ENCODE assay signal across 8 cellular contexts in genomic region chr22:45318168-45318557, GRCh38. TPM values are rescaled to one million over a fixed set of nuclear protein-coding genes. Genes with fewer than 3 reads are reported as not detected.
DNase-seq lines count a peak whose midpoint lies in the region; ATAC-seq lines count a peak whose summit lies in the region.

No MANE protein-coding gene starts in this region.

- no peaks in the 10 kb centered on the region for H3K9me3 ChIP-seq in mucosa of stomach (ENCODE audit: control insufficient read depth, low read length)

- H3K9ac ChIP-seq in mucosa of stomach (ENCODE audit: low read length): peak overlapping the region; percentile 36

- H3K27me3 ChIP-seq in mucosa of stomach (ENCODE audit: control insufficient read depth, insufficient read depth, low read length): no peaks in the 10 kb centered on the region

- H3K4me1 Mint-ChIP-seq in effector memory CD8-positive, alpha-beta T cell (ENCODE audit: low read depth in 2 of 2): peaks cover 30 to 33% of the 10 kb centered on the region in 2 donors

- no peak overlapping the region for H3K4me3 ChIP-seq in mucosa of stomach (ENCODE audit: low read length)

- peaks cover 36% of the 10 kb centered on the region for H3K36me3 Mint-ChIP-seq in effector memory CD8-positive, alpha-beta T cell (ENCODE audit: insufficient read depth)

- ATAC-seq in effector memory CD8-positive, alpha-beta T cell (replicated peaks): peak; percentile 66

- peak overlapping the region; percentile 77 to 80 for H3K4me3 Mint-ChIP-seq in effector memory CD8-positive, alpha-beta T cell

- peak overlapping the region; percentile 99 to 100 for H3K27ac Mint-ChIP-seq in effector memory CD8-positive, alpha-beta T cell

- H3K9me3 Mint-ChIP-seq in effector memory CD8-positive, alpha-beta T cell: no peaks in the 10 kb centered on the region

- no peaks in the 10 kb centered on the region for H3K27me3 Mint-ChIP-seq in effector memory CD8-positive, alpha-beta T cell

- H3K36me3 ChIP-seq in mucosa of stomach (ENCODE audit: control insufficient read depth, insufficient read depth, low read length): no peaks in the 10 kb centered on the region

- H3K4me1 ChIP-seq in mucosa of stomach (ENCODE audit: control insufficient read depth, insufficient read depth, low read length): peaks cover 41% of the 10 kb centered on the region

- DNase-seq in COLO668 (lab: John Stamatoyannopoulos, UW; ENCODE audit: unreplicated experiment) (peak; percentile 38), H4 (ENCODE audit: low spot score) (peak; percentile 88), NCI-H2227 (lab: John Stamatoyannopoulos, UW; ENCODE audit: unreplicated experiment) (peak; percentile 76), SW 1271 (lab: John Stamatoyannopoulos, UW) (no peak)
- peak; percentile 69 to 81 for DNase-seq in activated CD8-positive, alpha-beta memory T cell treated with anti-CD3 and anti-CD28 coated beads for 4 hours (ENCODE audit: low read depth in 2 of 2)
- DNase-seq in effector memory CD8-positive, alpha-beta T cell: peak; percentile 84 to 91 (median 89)
- DNase-seq in stimulated activated CD8-positive, alpha-beta memory T cell treated with anti-CD3 and anti-CD28 coated beads, Interleukin-4, amount 100 ng/mL, for 1 hour (ENCODE audit: low read depth in 2 of 2, low spot score in 1 of 2): peak; percentile 63 to 79

RNA-seq across cellular contexts. Expression of gene FAM118A, which starts 8.4 kb away (rescaled TPM):
- total RNA-seq in H4 (2014; rRNA removed; shearing (Covaris generic)): 6.5 and 9.4 TPM in 2 replicates

RNA-seq across cellular contexts. Expression of gene UPK3A, which starts 33.4 kb away (rescaled TPM):
- total RNA-seq in H4 (2014; rRNA removed; shearing (Covaris generic)): not detected in 2 replicates

Comparison
In these comparisons a context has a peak if more than half of its experiments do, and no peak if none do; other contexts are left out.
1. DNase-seq: peak in COLO668 (single experiment), H4 (single experiment), NCI-H2227 (single experiment), activated CD8-positive, alpha-beta memory T cell treated with anti-CD3 and anti-CD28 coated beads for 4 hours (2 of 2), effector memory CD8-positive, alpha-beta T cell (3 of 3) and stimulated activated CD8-positive, alpha-beta memory T cell treated with anti-CD3 and anti-CD28 coated beads, Interleukin-4, amount 100 ng/mL, for 1 hour (2 of 2); none in SW 1271 (0 of 2).